Comparison of ENCODE assay signal across 34 cellular contexts in genomic region chr6:137266032-137266586, GRCh38. TPM values are rescaled to one million over a fixed set of nuclear protein-coding genes. Genes with fewer than 3 reads are reported as not detected.
A peak's percentile ranks its signal among the peaks of the same experiment; 100 is the strongest.
DNase-seq lines count a peak whose midpoint lies in the region; ATAC-seq and TF ChIP-seq lines count a peak whose summit lies in the region.
"Had no signal": no experiment of that assay in that cellular context is flagged by ENCODE, and none has a peak within 500 bp of the region (broad histone marks: within the 10 kb centered on the region; RNA-seq: fewer than 3 reads in every experiment).

No MANE protein-coding gene starts in this region.

- no peak overlapping the region for H2BK15ac ChIP-seq in IMR-90 (ENCODE audit: low read depth, low read length)

- TF ChIP-seq CTCF in IMR-90 (conservative IDR thresholded peaks at IDR 0.05; ENCODE audit: low read depth, low read length) (no peak), mesothelial cell of epicardium (IDR thresholded peaks at IDR 0.05; ENCODE audit: unreplicated experiment) (no peak)

- 100% methylated on average over 1 of the region's 7 CpGs; no CpG with 5 or more reads in 1 of the 2 experiments for WGBS in IMR-90 (ENCODE audit: extremely low coverage in 2 of 2, insufficient read length in 1 of 2), 2 experiments

- no peaks in the 10 kb centered on the region for H3K36me3 Mint-ChIP-seq in mesothelial cell of epicardium
- H3K36me3 Mint-ChIP-seq in activated T-cell treated with anti-CD3 and anti-CD28 coated beads, Interleukin-2, amount 50 U/mL, for 72 hours (ENCODE audit: insufficient read depth in 2 of 2), result no peaks in the 10 kb centered on the region
- H3K36me3 Mint-ChIP-seq: naive B cell had no signal

- no peak overlapping the region for H2BK20ac ChIP-seq in IMR-90 (ENCODE audit: low read depth, low read length)

- no peak overlapping the region for H3K4me2 ChIP-seq in IMR-90 (ENCODE audit: low read depth, low read length)

- peak; percentile 62 for DNase-seq in D341Med (ENCODE audit: low spot score)
- DNase-seq in IMR-90, result no peak
- DNase-seq in amniotic epithelial cell (ENCODE audit: low read depth), result peak; percentile 23
- no peak for DNase-seq in mesothelial cell of epicardium (ENCODE audit: low spot score in 2 of 2, unreplicated experiment in 2 of 2)
- no peak for DNase-seq in activated CD4-positive, alpha-beta T cell treated with anti-CD3 and anti-CD28 coated beads for 1 hour
- no peak for DNase-seq in activated T-cell treated with anti-CD3 and anti-CD28 coated beads, Interleukin-2, amount 50 U/mL, for 72 hours
- DNase-seq in COR-L47 (lab: John Stamatoyannopoulos, UW), result no peak
- DNase-seq: activated CD4-positive, alpha-beta T cell treated with anti-CD3 and anti-CD28 coated beads for 48 hours; activated CD8-positive, alpha-beta memory T cell treated with anti-CD3 and anti-CD28 coated beads for 24 hours; activated effector memory CD4-positive, alpha-beta T cell treated with Interleukin-2 at 50 U/mL for 16 hours; activated T-cell treated with anti-CD3 and anti-CD28 coated beads for 4 hours; aorta; Caco-2; colonic mucosa; effector CD8-positive, alpha-beta T cell; heart left ventricle; HFFc6; kidney; midbrain; naive B cell; NCI-H526; Peyer's patch; posterior cingulate gyrus; right lobe of liver; SHP77; spleen; stimulated activated CD4-positive, alpha-beta T cell treated with anti-CD3 and anti-CD28 coated beads, Interleukin-2, amount 100 ng/mL, for 24 hours; stimulated activated naive CD8-positive, alpha-beta T cell treated with anti-CD3 and anti-CD28 coated beads, Interleukin-15, amount 100 ng/mL, for 72 hours; SW 1271; WERI-Rb-1 had no signal

- no peak overlapping the region for H3K18ac ChIP-seq in IMR-90 (ENCODE audit: low read depth, low read length)

- no peak overlapping the region for H3K4me3 ChIP-seq in IMR-90 (ENCODE audit: insufficient read depth, low read depth, low read length)
- H3K4me3 ChIP-seq: cardiac muscle cell, colonic mucosa, heart left ventricle, Peyer's patch, right lobe of liver, spleen had no signal

- no peak overlapping the region for H2AK9ac ChIP-seq in IMR-90 (replicated peaks; ENCODE audit: low read depth, low read length, poor library complexity)

- no peak overlapping the region for H3K4me3 Mint-ChIP-seq in mesothelial cell of epicardium
- H3K4me3 Mint-ChIP-seq in activated T-cell treated with anti-CD3 and anti-CD28 coated beads, Interleukin-2, amount 50 U/mL, for 72 hours, result no peak overlapping the region
- H3K4me3 Mint-ChIP-seq: HFFc6; naive B cell; stimulated activated naive CD8-positive, alpha-beta T cell treated with anti-CD3 and anti-CD28 coated beads, Interleukin-15, amount 100 ng/mL, for 72 hours had no signal

- H3K36me3 ChIP-seq in IMR-90 (ENCODE audit: control insufficient read depth, insufficient read depth, low read length), result no peaks in the 10 kb centered on the region
- H3K36me3 ChIP-seq: cardiac muscle cell, colonic mucosa, heart left ventricle, neutrophil, Peyer's patch, right lobe of liver, spleen, WERI-Rb-1 had no signal

- H4K91ac ChIP-seq in IMR-90 (ENCODE audit: insufficient read depth, low read depth, low read length), result no peak overlapping the region

- ATAC-seq in IMR-90 (ENCODE audit: low read depth), result peak; percentile 14; the same call in 1 of the 2 replicates
- ATAC-seq in activated T-cell treated with anti-CD3 and anti-CD28 coated beads, Interleukin-2, amount 50 U/mL, for 72 hours (replicated peaks in 1 of 2), result no peak
- ATAC-seq: activated naive CD4-positive, alpha-beta T cell treated with anti-CD3 and anti-CD28 coated beads, Interleukin-2, amount 50 U/mL, for 72 hours; heart left ventricle; right lobe of liver; stimulated activated naive CD8-positive, alpha-beta T cell treated with anti-CD3 and anti-CD28 coated beads, Interleukin-15, amount 100 ng/mL, for 72 hours had no signal

- no peaks in the 10 kb centered on the region for H4K20me1 ChIP-seq in IMR-90 (ENCODE audit: insufficient read depth, low read length)

- no peak overlapping the region for H2BK120ac ChIP-seq in IMR-90 (ENCODE audit: low read depth, low read length)

- H4K5ac ChIP-seq in IMR-90 (ENCODE audit: low read depth, low read length), result no peak overlapping the region

- POLR2A ChIA-PET in IMR-90 (lab: Charles Lee; ENCODE audit: unreplicated experiment), result no interaction called here

- intact Hi-C loops in IMR-90 (cut with micrococcal nuclease), result no loop called here

- no peak overlapping the region for H3K27ac ChIP-seq in IMR-90 (ENCODE audit: insufficient read depth, low read length)
- H3K27ac ChIP-seq: C4-2B, cardiac muscle cell, colonic mucosa, neutrophil, Peyer's patch, right lobe of liver, spleen, WERI-Rb-1 had no signal

- H3K79me1 ChIP-seq in IMR-90 (ENCODE audit: low read depth in 1 of 2, low read length in 2 of 2), result no peaks in the 10 kb centered on the region

- H3K14ac ChIP-seq in IMR-90 (replicated peaks; ENCODE audit: low read depth, low read length), result no peak overlapping the region

- H2BK5ac ChIP-seq in IMR-90 (ENCODE audit: low read depth, low read length, poor library complexity, severe bottlenecking), result no peak overlapping the region

- H3K9me3 ChIP-seq in IMR-90 (ENCODE audit: control insufficient read depth, insufficient read depth, low read length), result peaks cover 2% of the 10 kb centered on the region; the same call in 1 of the 2 replicates
- H3K9me3 ChIP-seq: colonic mucosa, neutrophil, Peyer's patch, right lobe of liver, spleen had no signal

- no peak overlapping the region for H4K8ac ChIP-seq in IMR-90 (ENCODE audit: low read depth in 2 of 2, low read length in 2 of 2)

- H3K4me1 Mint-ChIP-seq in mesothelial cell of epicardium, result peaks cover 13% of the 10 kb centered on the region
- peaks cover 21% of the 10 kb centered on the region for H3K4me1 Mint-ChIP-seq in activated T-cell treated with anti-CD3 and anti-CD28 coated beads, Interleukin-2, amount 50 U/mL, for 72 hours (ENCODE audit: low read depth)

- CTCF ChIA-PET in IMR-90 (lab: Yijun Ruan, JAX), result no interaction called here

- H3K27ac Mint-ChIP-seq in mesothelial cell of epicardium, result peak overlapping the region; percentile 2
- no peak overlapping the region for H3K27ac Mint-ChIP-seq in activated T-cell treated with anti-CD3 and anti-CD28 coated beads, Interleukin-2, amount 50 U/mL, for 72 hours
- H3K27ac Mint-ChIP-seq: activated naive CD4-positive, alpha-beta T cell treated with anti-CD3 and anti-CD28 coated beads, Interleukin-2, amount 50 U/mL, for 72 hours; HFFc6; stimulated activated naive CD8-positive, alpha-beta T cell treated with anti-CD3 and anti-CD28 coated beads, Interleukin-15, amount 100 ng/mL, for 72 hours had no signal

- no peak overlapping the region for H2AFZ ChIP-seq in IMR-90 (replicated peaks; ENCODE audit: low read length, poor library complexity)

- BruUV-seq in IMR-90 (replicated peaks; lab: Mats Ljungman, UMichigan), result no TSS peak

- no peak overlapping the region for H2AK5ac ChIP-seq in IMR-90 (ENCODE audit: low read depth, low read length)

- in situ Hi-C loops in IMR-90 (cut with MboI; ENCODE audit: low sequenced_read_pairs), result no loop called here

- peaks cover 26% of the 10 kb centered on the region for H3K27me3 Mint-ChIP-seq in mesothelial cell of epicardium (ENCODE audit: low read depth)
- H3K27me3 Mint-ChIP-seq in activated T-cell treated with anti-CD3 and anti-CD28 coated beads, Interleukin-2, amount 50 U/mL, for 72 hours (ENCODE audit: low read depth), result peaks cover 44% of the 10 kb centered on the region
- H3K27me3 Mint-ChIP-seq: naive B cell had no signal

- H3K9ac ChIP-seq in IMR-90 (ENCODE audit: low read depth, low read length), result no peak overlapping the region

- H3K27me3 ChIP-seq in IMR-90 (ENCODE audit: control insufficient read depth, insufficient read depth, low read length), result peaks cover 17% of the 10 kb centered on the region
- H3K27me3 ChIP-seq: cardiac muscle cell, colonic mucosa, heart left ventricle, neutrophil, Peyer's patch, right lobe of liver, spleen had no signal

- TF ChIP-seq POLR2A in IMR-90 (IDR thresholded peaks at IDR 0.05; ENCODE audit: low read depth, low read length), result no peak

- no peaks in the 10 kb centered on the region for H3K9me1 ChIP-seq in IMR-90 (ENCODE audit: insufficient read depth, low read length)

- no peak for TF ChIP-seq RAD21 in IMR-90 (IDR thresholded peaks at IDR 0.05; ENCODE audit: low read length)

- no peak overlapping the region for H3K4ac ChIP-seq in IMR-90 (ENCODE audit: low read depth, low read length)

- H3K56ac ChIP-seq in IMR-90 (ENCODE audit: extremely low read depth, insufficient read depth, low read length), result no peak overlapping the region

- peaks cover 22% of the 10 kb centered on the region for H3K9me3 Mint-ChIP-seq in mesothelial cell of epicardium
- no peaks in the 10 kb centered on the region for H3K9me3 Mint-ChIP-seq in activated T-cell treated with anti-CD3 and anti-CD28 coated beads, Interleukin-2, amount 50 U/mL, for 72 hours
- H3K9me3 Mint-ChIP-seq: activated naive CD4-positive, alpha-beta T cell treated with anti-CD3 and anti-CD28 coated beads, Interleukin-2, amount 50 U/mL, for 72 hours; HFFc6; stimulated activated naive CD8-positive, alpha-beta T cell treated with anti-CD3 and anti-CD28 coated beads, Interleukin-15, amount 100 ng/mL, for 72 hours had no signal

- peaks cover 3% of the 10 kb centered on the region; the same call in 1 of the 2 replicates for H3K4me1 ChIP-seq in IMR-90 (ENCODE audit: control insufficient read depth, insufficient read depth, low read length)
- H3K4me1 ChIP-seq: colonic mucosa had no signal

- H3K23ac ChIP-seq in IMR-90 (ENCODE audit: low read depth, low read length), result no peak overlapping the region

- dilution Hi-C loops in IMR-90 (cut with HindIII; ENCODE audit: low sequenced_read_pairs, unreplicated experiment), result no loop called here

TF ChIP-seq in IMR-90, 13 proteins besides CTCF, POLR2A, EP300 and RAD21 (continues in another document):
- TF ChIP-seq MAZ (IDR thresholded peaks at IDR 0.05; ENCODE audit: borderline replicate concordance, low read depth, low read length) (no peak), RFX5 (IDR thresholded peaks at IDR 0.05; ENCODE audit: low read depth, low read length) (no peak), BHLHE40 (IDR thresholded peaks at IDR 0.05; ENCODE audit: low read depth, low read length) (no peak), MAFK (IDR thresholded peaks at IDR 0.05; ENCODE audit: low read depth, low read length) (no peak), FOS (IDR thresholded peaks at IDR 0.05; ENCODE audit: low read depth, low read length) (no peak), MXI1 (IDR thresholded peaks at IDR 0.05; ENCODE audit: borderline replicate concordance, low read depth, low read length) (no peak), SMC3 (IDR thresholded peaks at IDR 0.05; ENCODE audit: low read depth, low read length) (no peak), RCOR1 (IDR thresholded peaks at IDR 0.05; ENCODE audit: insufficient replicate concordance, low read length) (no peak)

RNA-seq across cellular contexts. Expression of gene IFNGR1, which starts 46.9 kb away (rescaled TPM):
- 25.6 and 34.2 TPM in 2 replicates for total RNA-seq in IMR-90 (2012; rRNA removed)
- 13.7 and 19.1 TPM in 2 replicates for polyA plus RNA-seq in IMR-90 (2012; rRNA removed)
- polyA plus RNA-seq in IMR-90 (2012; cell fraction: cytosol; rRNA removed), result 2.8 and 4.1 TPM in 2 replicates
- 4.1 and 19.2 TPM in 2 replicates for polyA plus RNA-seq in IMR-90 (2012; cell fraction: nucleus; rRNA removed; ENCODE audit: low replicate concordance)
- 24.3 to 27.3 TPM (median 25.4 TPM) in 3 replicates for total RNA-seq in mesothelial cell of epicardium
- total RNA-seq in activated T-cell treated with anti-CD3 and anti-CD28 coated beads, Interleukin-2, amount 50 U/mL, for 72 hours, result 10 to 100 TPM; 51.0 to 54.3 TPM

Comparison
In these comparisons a context has a peak if more than half of its experiments do, and no peak if none do; other contexts are left out.
1. DNase-seq: peak in D341Med (single experiment) and amniotic epithelial cell (single experiment); none in IMR-90 (single experiment), mesothelial cell of epicardium (0 of 2), activated CD4-positive, alpha-beta T cell treated with anti-CD3 and anti-CD28 coated beads for 1 hour (single experiment), activated T-cell treated with anti-CD3 and anti-CD28 coated beads, Interleukin-2, amount 50 U/mL, for 72 hours (0 of 2) and COR-L47 (single experiment).